Comparison of ENCODE assay signal across 9 cellular contexts in genomic region chr20:59752704-59753460, GRCh38.
DNase-seq lines count a peak whose midpoint lies in the region; ATAC-seq lines count a peak whose summit lies in the region.
"Had no signal": no experiment of that assay in that cellular context is flagged by ENCODE, and none has a peak within 500 bp of the region (broad histone marks: within the 10 kb centered on the region; RNA-seq: fewer than 3 reads in every experiment).

No MANE protein-coding gene starts in this region.

- peaks cover 6 to 16% of the 10 kb centered on the region in 2 donors for H3K4me1 ChIP-seq in muscle layer of duodenum (ENCODE audit: control insufficient read depth in 1 of 2, insufficient read depth in 2 of 2, low read length in 2 of 2)

- POLR2A ChIA-PET in activated CD8-positive, alpha-beta T cell treated with anti-CD3 and anti-CD28 coated beads, Interleukin-2, amount 10 ng/mL, durations not matched to agents 7 days and 5 days (lab: Charles Lee) = no interaction called here

- no peaks in the 10 kb centered on the region for H3K9me3 ChIP-seq in muscle layer of duodenum (ENCODE audit: control insufficient read depth in 1 of 2, low read length in 2 of 2)

- H3K36me3 Mint-ChIP-seq in activated CD8-positive, alpha-beta memory T cell treated with anti-CD3 and anti-CD28 coated beads, Interleukin-2, amount 10 ng/mL, durations not matched to agents 7 days and 5 days = no peaks in the 10 kb centered on the region
- H3K36me3 Mint-ChIP-seq in activated T-cell treated with anti-CD3 and anti-CD28 coated beads, Interleukin-2, amount 50 U/mL, for 24 hours (ENCODE audit: low read depth) = no peaks in the 10 kb centered on the region
- no peaks in the 10 kb centered on the region for H3K36me3 Mint-ChIP-seq in activated naive CD8-positive, alpha-beta T cell treated with anti-CD3 and anti-CD28 coated beads for 36 hours
- no peaks in the 10 kb centered on the region for H3K36me3 Mint-ChIP-seq in activated CD8-positive, alpha-beta T cell treated with anti-CD3 and anti-CD28 coated beads, Interleukin-2, amount 10 ng/mL, durations not matched to agents 7 days and 5 days (ENCODE audit: low read depth)

- no peaks in the 10 kb centered on the region for H3K9me3 Mint-ChIP-seq in activated CD8-positive, alpha-beta memory T cell treated with anti-CD3 and anti-CD28 coated beads, Interleukin-2, amount 10 ng/mL, durations not matched to agents 7 days and 5 days (ENCODE audit: low read depth)
- H3K9me3 Mint-ChIP-seq in activated T-cell treated with anti-CD3 and anti-CD28 coated beads, Interleukin-2, amount 50 U/mL, for 24 hours = no peaks in the 10 kb centered on the region
- no peaks in the 10 kb centered on the region for H3K9me3 Mint-ChIP-seq in activated naive CD8-positive, alpha-beta T cell treated with anti-CD3 and anti-CD28 coated beads for 36 hours
- no peaks in the 10 kb centered on the region for H3K9me3 Mint-ChIP-seq in activated CD8-positive, alpha-beta T cell treated with anti-CD3 and anti-CD28 coated beads, Interleukin-2, amount 10 ng/mL, durations not matched to agents 7 days and 5 days (ENCODE audit: insufficient read depth)

- DNase-seq in activated CD8-positive, alpha-beta memory T cell treated with anti-CD3 and anti-CD28 coated beads, Interleukin-2, amount 10 ng/mL, durations not matched to agents 7 days and 5 days = no peak
- no peak for DNase-seq in activated T-cell treated with anti-CD3 and anti-CD28 coated beads, Interleukin-2, amount 50 U/mL, for 24 hours
- no peak for DNase-seq in activated naive CD8-positive, alpha-beta T cell treated with anti-CD3 and anti-CD28 coated beads for 36 hours
- no peak for DNase-seq in activated CD8-positive, alpha-beta T cell treated with anti-CD3 and anti-CD28 coated beads, Interleukin-2, amount 10 ng/mL, durations not matched to agents 7 days and 5 days
- DNase-seq: kidney glomerular epithelial cell had no signal

- H3K4me1 Mint-ChIP-seq in activated CD8-positive, alpha-beta memory T cell treated with anti-CD3 and anti-CD28 coated beads, Interleukin-2, amount 10 ng/mL, durations not matched to agents 7 days and 5 days = peaks cover 9% of the 10 kb centered on the region
- H3K4me1 Mint-ChIP-seq in activated T-cell treated with anti-CD3 and anti-CD28 coated beads, Interleukin-2, amount 50 U/mL, for 24 hours (ENCODE audit: low read depth) = no peaks in the 10 kb centered on the region
- H3K4me1 Mint-ChIP-seq in activated naive CD8-positive, alpha-beta T cell treated with anti-CD3 and anti-CD28 coated beads for 36 hours = no peaks in the 10 kb centered on the region
- no peaks in the 10 kb centered on the region for H3K4me1 Mint-ChIP-seq in activated CD8-positive, alpha-beta T cell treated with anti-CD3 and anti-CD28 coated beads, Interleukin-2, amount 10 ng/mL, durations not matched to agents 7 days and 5 days (ENCODE audit: low read depth)

- peaks cover 7% of the 10 kb centered on the region for H3K27me3 Mint-ChIP-seq in activated CD8-positive, alpha-beta memory T cell treated with anti-CD3 and anti-CD28 coated beads, Interleukin-2, amount 10 ng/mL, durations not matched to agents 7 days and 5 days
- H3K27me3 Mint-ChIP-seq in activated T-cell treated with anti-CD3 and anti-CD28 coated beads, Interleukin-2, amount 50 U/mL, for 24 hours = peaks cover 25% of the 10 kb centered on the region
- peaks cover 20% of the 10 kb centered on the region for H3K27me3 Mint-ChIP-seq in activated naive CD8-positive, alpha-beta T cell treated with anti-CD3 and anti-CD28 coated beads for 36 hours
- no peaks in the 10 kb centered on the region for H3K27me3 Mint-ChIP-seq in activated CD8-positive, alpha-beta T cell treated with anti-CD3 and anti-CD28 coated beads, Interleukin-2, amount 10 ng/mL, durations not matched to agents 7 days and 5 days (ENCODE audit: low read depth)

- peak overlapping the region; percentile 26 to 41 for H3K4me3 ChIP-seq in muscle layer of duodenum (ENCODE audit: low read depth in 1 of 2, low read length in 2 of 2)

- peaks cover 10% of the 10 kb centered on the region for H3K27me3 ChIP-seq in muscle layer of duodenum (ENCODE audit: low read depth, low read length)

- CTCF ChIA-PET in activated CD8-positive, alpha-beta memory T cell treated with anti-CD3 and anti-CD28 coated beads, Interleukin-2, amount 10 ng/mL, durations not matched to agents 7 days and 5 days (lab: Charles Lee) = interaction anchor here (1.1 to 1.2 kb wide), 2 partner anchors 154 to 181 kb away, joined by 4 to 5 read pairs; no protein-coding TSS in a partner anchor
- CTCF ChIA-PET in activated CD8-positive, alpha-beta T cell treated with anti-CD3 and anti-CD28 coated beads, Interleukin-2, amount 10 ng/mL, durations not matched to agents 7 days and 5 days (lab: Charles Lee) = interaction anchor here (1.5 kb wide), 1 partner anchor 181 kb away, joined by 4 read pairs; no protein-coding TSS in a partner anchor

- no peak overlapping the region for H3K4me3 Mint-ChIP-seq in activated CD8-positive, alpha-beta memory T cell treated with anti-CD3 and anti-CD28 coated beads, Interleukin-2, amount 10 ng/mL, durations not matched to agents 7 days and 5 days
- H3K4me3 Mint-ChIP-seq in activated T-cell treated with anti-CD3 and anti-CD28 coated beads, Interleukin-2, amount 50 U/mL, for 24 hours = no peak overlapping the region
- H3K4me3 Mint-ChIP-seq in activated naive CD8-positive, alpha-beta T cell treated with anti-CD3 and anti-CD28 coated beads for 36 hours = no peak overlapping the region
- no peak overlapping the region for H3K4me3 Mint-ChIP-seq in activated CD8-positive, alpha-beta T cell treated with anti-CD3 and anti-CD28 coated beads, Interleukin-2, amount 10 ng/mL, durations not matched to agents 7 days and 5 days

- no peak overlapping the region for H3K27ac ChIP-seq in muscle layer of duodenum (ENCODE audit: low read length)

- H3K27ac Mint-ChIP-seq in activated CD8-positive, alpha-beta memory T cell treated with anti-CD3 and anti-CD28 coated beads, Interleukin-2, amount 10 ng/mL, durations not matched to agents 7 days and 5 days = no peak overlapping the region
- no peak overlapping the region for H3K27ac Mint-ChIP-seq in activated T-cell treated with anti-CD3 and anti-CD28 coated beads, Interleukin-2, amount 50 U/mL, for 24 hours
- H3K27ac Mint-ChIP-seq in activated naive CD8-positive, alpha-beta T cell treated with anti-CD3 and anti-CD28 coated beads for 36 hours = no peak overlapping the region
- H3K27ac Mint-ChIP-seq in activated CD8-positive, alpha-beta T cell treated with anti-CD3 and anti-CD28 coated beads, Interleukin-2, amount 10 ng/mL, durations not matched to agents 7 days and 5 days = no peak overlapping the region

- ATAC-seq in GM18517 (IDR thresholded peaks at IDR 0.05; ENCODE audit: unreplicated experiment) (peak; percentile 61), GM21717 (IDR thresholded peaks at IDR 0.05; ENCODE audit: unreplicated experiment) (peak; percentile 44), HG03558 (IDR thresholded peaks at IDR 0.05; ENCODE audit: extremely low read depth, unreplicated experiment) (peak; percentile 26)
- ATAC-seq in activated CD8-positive, alpha-beta memory T cell treated with anti-CD3 and anti-CD28 coated beads, Interleukin-2, amount 10 ng/mL, durations not matched to agents 7 days and 5 days = no peak
- no peak for ATAC-seq in activated CD8-positive, alpha-beta T cell treated with anti-CD3 and anti-CD28 coated beads, Interleukin-2, amount 10 ng/mL, durations not matched to agents 7 days and 5 days

- H3K36me3 ChIP-seq in muscle layer of duodenum (ENCODE audit: control insufficient read depth in 1 of 2, insufficient read depth in 2 of 2, low read length in 2 of 2) = no peaks in the 10 kb centered on the region

Comparison
In these comparisons a context has a peak if more than half of its experiments do, and no peak if none do; other contexts are left out.
1. ATAC-seq: peak in GM18517 (single experiment), GM21717 (single experiment) and HG03558 (single experiment); none in activated CD8-positive, alpha-beta memory T cell treated with anti-CD3 and anti-CD28 coated beads, Interleukin-2, amount 10 ng/mL, durations not matched to agents 7 days and 5 days (single experiment) and activated CD8-positive, alpha-beta T cell treated with anti-CD3 and anti-CD28 coated beads, Interleukin-2, amount 10 ng/mL, durations not matched to agents 7 days and 5 days (single experiment).